In genomic region chr9:96967591-96967990, GRCh38 we compare ENCODE assay signal across 13 cellular contexts. TPM values are rescaled to one million over a fixed set of nuclear protein-coding genes. Genes with fewer than 3 reads are reported as not detected.
"Had no signal": no experiment of that assay in that cellular context is flagged by ENCODE, and none has a peak within 500 bp of the region (broad histone marks: within the 10 kb centered on the region; RNA-seq: fewer than 3 reads in every experiment).

No MANE protein-coding gene starts in this region.

RNA-seq across cellular contexts. Expression of gene NUTM2G, which starts 38.9 kb away (rescaled TPM):
- total RNA-seq: activated CD4-positive, alpha-beta memory T cell treated with anti-CD3 and anti-CD28 coated beads, Interleukin-2, amount 10 ng/mL, durations not matched to agents 7 days and 5 days; activated CD8-positive, alpha-beta memory T cell treated with anti-CD3 and anti-CD28 coated beads, Interleukin-2, amount 10 ng/mL, durations not matched to agents 7 days and 5 days; activated naive CD8-positive, alpha-beta T cell treated with anti-CD3 and anti-CD28 coated beads, Interleukin-2, amount 10 ng/mL, durations not matched to agents 7 days and 5 days; activated T-helper 2 cell treated with anti-CD3 and anti-CD28 coated beads, Interferon-gamma antibody, Interleukin-2, Interleukin-4, amounts not matched to agents 10 μg/mL and 5 μg/mL and 100 μg/mL, durations not matched to agents 14 hours and 24 hours and 36 hours; colonic mucosa; esophagus muscularis mucosa; heart right ventricle; left colon; lower lobe of right lung; occipital lobe; T-cell; thoracic aorta; upper lobe of right lung had no signal
- polyA plus RNA-seq: heart right ventricle had no signal
